ENCODE assay signal across 11 cellular contexts in genomic region chr10:68423522-68423921, GRCh38. TPM values are rescaled to one million over a fixed set of nuclear protein-coding genes. Genes with fewer than 3 reads are reported as not detected.
A peak's percentile ranks its signal among the peaks of the same experiment; 100 is the strongest.
DNase-seq lines count a peak whose midpoint lies in the region; ATAC-seq, FAIRE-seq and TF ChIP-seq lines count a peak whose summit lies in the region.
"Had no signal": no experiment of that assay in that cellular context is flagged by ENCODE, and none has a peak within 500 bp of the region (broad histone marks: within the 10 kb centered on the region; RNA-seq: fewer than 3 reads in every experiment).

No MANE protein-coding gene starts in this region.

- H3K4me1 Mint-ChIP-seq in CD8-positive, alpha-beta T cell (ENCODE audit: low read depth), result peaks cover 19% of the 10 kb centered on the region
- H3K4me1 Mint-ChIP-seq in activated CD4-positive, alpha-beta memory T cell treated with anti-CD3 and anti-CD28 coated beads for 36 hours (ENCODE audit: low read depth), result peaks cover 14% of the 10 kb centered on the region
- H3K4me1 Mint-ChIP-seq: B cell had no signal

- H3K36me3 ChIP-seq in CD8-positive, alpha-beta T cell (ENCODE audit: insufficient read depth, low read length), result no peaks in the 10 kb centered on the region
- peaks cover 70% of the 10 kb centered on the region for H3K36me3 ChIP-seq in WERI-Rb-1

- FAIRE-seq in D721Med (lab: Jason Lieb, UNC), result no peak

- H3K4me3 Mint-ChIP-seq in CD8-positive, alpha-beta T cell, result no peak overlapping the region
- H3K4me3 Mint-ChIP-seq in activated CD4-positive, alpha-beta memory T cell treated with anti-CD3 and anti-CD28 coated beads for 36 hours, result no peak overlapping the region
- H3K4me3 Mint-ChIP-seq: B cell had no signal

- no peaks in the 10 kb centered on the region for H3K9me3 Mint-ChIP-seq in CD8-positive, alpha-beta T cell
- H3K9me3 Mint-ChIP-seq in activated CD4-positive, alpha-beta memory T cell treated with anti-CD3 and anti-CD28 coated beads for 36 hours, result no peaks in the 10 kb centered on the region
- no peaks in the 10 kb centered on the region for H3K9me3 Mint-ChIP-seq in activated naive CD4-positive, alpha-beta T cell treated with anti-CD3 and anti-CD28 coated beads, Interleukin-2, amount 50 U/mL, for 72 hours

- peak overlapping the region; percentile 68 for H3K27ac Mint-ChIP-seq in CD8-positive, alpha-beta T cell
- no peak overlapping the region for H3K27ac Mint-ChIP-seq in activated CD4-positive, alpha-beta memory T cell treated with anti-CD3 and anti-CD28 coated beads for 36 hours
- H3K27ac Mint-ChIP-seq in activated naive CD4-positive, alpha-beta T cell treated with anti-CD3 and anti-CD28 coated beads, Interleukin-2, amount 50 U/mL, for 72 hours, result peak overlapping the region; percentile 50 to 63
- H3K27ac Mint-ChIP-seq: B cell had no signal

- no peaks in the 10 kb centered on the region for H3K27me3 Mint-ChIP-seq in CD8-positive, alpha-beta T cell (ENCODE audit: low read depth)
- no peaks in the 10 kb centered on the region for H3K27me3 Mint-ChIP-seq in activated CD4-positive, alpha-beta memory T cell treated with anti-CD3 and anti-CD28 coated beads for 36 hours
- H3K27me3 Mint-ChIP-seq: B cell had no signal

- POLR2A ChIA-PET in CD8-positive, alpha-beta T cell (lab: Charles Lee), result interaction anchor here (1.4 kb wide), 1 partner anchor 18 kb away, joined by 4 read pairs; no protein-coding TSS in a partner anchor
- POLR2A ChIA-PET in activated CD4-positive, alpha-beta memory T cell treated with anti-CD3 and anti-CD28 coated beads for 36 hours (lab: Charles Lee), result no interaction called here

- peak; percentile 3 to 58 (median 24) for DNase-seq in CD8-positive, alpha-beta T cell
- peak; percentile 34 for DNase-seq in activated CD4-positive, alpha-beta memory T cell treated with anti-CD3 and anti-CD28 coated beads for 36 hours
- peak in 1 of 2 donors; percentile 16 for DNase-seq in activated naive CD4-positive, alpha-beta T cell treated with anti-CD3 and anti-CD28 coated beads, Interleukin-2, amount 50 U/mL, for 72 hours (ENCODE audit: low spot score in 2 of 2)
- DNase-seq in stimulated activated CD4-positive, alpha-beta T cell treated with anti-CD3 and anti-CD28 coated beads, Interleukin-2, amount 100 ng/mL, for 24 hours, result peak; percentile 23 to 28
- DNase-seq in sciatic nerve (ENCODE audit: low spot score) (no peak), D721Med (ENCODE audit: insufficient read length, low spot score) (no peak), WERI-Rb-1 (no peak)
- DNase-seq: hypothalamus, Karpas-422 had no signal

- H3K4me1 ChIP-seq in CD8-positive, alpha-beta T cell (ENCODE audit: insufficient read depth, low read length), result peaks cover 9% of the 10 kb centered on the region

- intact Hi-C loops in CD8-positive, alpha-beta T cell (cut with DNase I, micrococcal nuclease), result no loop called here
- intact Hi-C loops in activated CD4-positive, alpha-beta memory T cell treated with anti-CD3 and anti-CD28 coated beads for 36 hours (cut with micrococcal nuclease), result no loop called here
- intact Hi-C loops in sciatic nerve (cut with DNase I), result no loop called here

- no peak for TF ChIP-seq CTCF in CD8-positive, alpha-beta T cell (IDR thresholded peaks at IDR 0.05)
- TF ChIP-seq CTCF in D721Med (IDR thresholded peaks at IDR 0.05; ENCODE audit: insufficient read depth, missing control alignments) (no peak), WERI-Rb-1 (IDR thresholded peaks at IDR 0.05; ENCODE audit: low read depth, low read length) (no peak)

- no peaks in the 10 kb centered on the region for H3K9me3 ChIP-seq in CD8-positive, alpha-beta T cell (ENCODE audit: low read length)
- no peaks in the 10 kb centered on the region for H3K9me3 ChIP-seq in WERI-Rb-1 (ENCODE audit: severe bottlenecking)

- H3K36me3 Mint-ChIP-seq in CD8-positive, alpha-beta T cell, result peaks cover 20% of the 10 kb centered on the region
- peaks cover 44% of the 10 kb centered on the region for H3K36me3 Mint-ChIP-seq in activated CD4-positive, alpha-beta memory T cell treated with anti-CD3 and anti-CD28 coated beads for 36 hours
- H3K36me3 Mint-ChIP-seq in activated naive CD4-positive, alpha-beta T cell treated with anti-CD3 and anti-CD28 coated beads, Interleukin-2, amount 50 U/mL, for 72 hours, result peaks cover 11 to 27% of the 10 kb centered on the region in 2 donors

- CTCF ChIA-PET in CD8-positive, alpha-beta T cell (lab: Charles Lee), result interaction anchor here (1.2 kb wide), 1 partner anchor 17 kb away, joined by 3 read pairs; the partner anchor contains the start of gene RUFY2
- CTCF ChIA-PET in activated CD4-positive, alpha-beta memory T cell treated with anti-CD3 and anti-CD28 coated beads for 36 hours (lab: Charles Lee), result interaction anchor here (0.9 kb wide), 1 partner anchor 17 kb away, joined by 3 read pairs; the partner anchor contains the start of gene RUFY2

- no peaks in the 10 kb centered on the region for H3K27me3 ChIP-seq in CD8-positive, alpha-beta T cell (ENCODE audit: insufficient read depth, low read length)
- H3K27me3 ChIP-seq in WERI-Rb-1 (ENCODE audit: insufficient read depth, low read depth, severe bottlenecking), result no peaks in the 10 kb centered on the region

- H3K27ac ChIP-seq in CD8-positive, alpha-beta T cell (ENCODE audit: low read depth, low read length), result no peak overlapping the region
- H3K27ac ChIP-seq in WERI-Rb-1, result no peak overlapping the region

- H3K4me3 ChIP-seq in CD8-positive, alpha-beta T cell (ENCODE audit: low read depth, low read length), result no peak overlapping the region
- H3K4me3 ChIP-seq in WERI-Rb-1 (ENCODE audit: low read depth, low read length), result no peak overlapping the region

- peak; percentile 96 for ATAC-seq in CD8-positive, alpha-beta T cell
- ATAC-seq in activated naive CD4-positive, alpha-beta T cell treated with anti-CD3 and anti-CD28 coated beads, Interleukin-2, amount 50 U/mL, for 72 hours, result peak; percentile 79 to 91
- no peak for ATAC-seq in sciatic nerve
- ATAC-seq in GM19328 (IDR thresholded peaks at IDR 0.05; ENCODE audit: unreplicated experiment), result no peak

RNA-seq across cellular contexts. Expression of gene RUFY2, which starts 16.4 kb away (rescaled TPM):
- total RNA-seq in CD8-positive, alpha-beta T cell, result 10 to 100 TPM; 11.7 to 13.7 TPM
- total RNA-seq in activated CD4-positive, alpha-beta memory T cell treated with anti-CD3 and anti-CD28 coated beads for 36 hours, result 1 to 10 TPM; 6.4 to 8.1 TPM
- 10 to 100 TPM in 1 of 2 donors, 1 to 10 TPM in 1; 8.5 to 10.4 TPM for total RNA-seq in activated naive CD4-positive, alpha-beta T cell treated with anti-CD3 and anti-CD28 coated beads, Interleukin-2, amount 50 U/mL, for 72 hours
- total RNA-seq in sciatic nerve, result 52.3 TPM

RNA-seq across cellular contexts. Expression of gene DNA2, which starts 48.3 kb away (rescaled TPM):
- 1 to 10 TPM; 5.3 to 9.9 TPM for total RNA-seq in CD8-positive, alpha-beta T cell
- total RNA-seq in activated CD4-positive, alpha-beta memory T cell treated with anti-CD3 and anti-CD28 coated beads for 36 hours, result 10 to 100 TPM; 36.8 to 42.0 TPM
- 10 to 100 TPM; 45.3 to 69.6 TPM for total RNA-seq in activated naive CD4-positive, alpha-beta T cell treated with anti-CD3 and anti-CD28 coated beads, Interleukin-2, amount 50 U/mL, for 72 hours
- total RNA-seq in sciatic nerve, result 6.7 TPM

Comparison
In these comparisons a context has a peak if more than half of its experiments do, and no peak if none do; other contexts are left out.
1. ATAC-seq: peak in CD8-positive, alpha-beta T cell (single experiment) and activated naive CD4-positive, alpha-beta T cell treated with anti-CD3 and anti-CD28 coated beads, Interleukin-2, amount 50 U/mL, for 72 hours (2 of 2); none in sciatic nerve (single experiment) and GM19328 (single experiment).
2. DNase-seq: peak in CD8-positive, alpha-beta T cell (7 of 7), activated CD4-positive, alpha-beta memory T cell treated with anti-CD3 and anti-CD28 coated beads for 36 hours (single experiment) and stimulated activated CD4-positive, alpha-beta T cell treated with anti-CD3 and anti-CD28 coated beads, Interleukin-2, amount 100 ng/mL, for 24 hours (2 of 2); none in sciatic nerve (single experiment), D721Med (single experiment) and WERI-Rb-1 (single experiment).